12 cellular contexts compared by ENCODE assay signal in the genomic region with DNA sequence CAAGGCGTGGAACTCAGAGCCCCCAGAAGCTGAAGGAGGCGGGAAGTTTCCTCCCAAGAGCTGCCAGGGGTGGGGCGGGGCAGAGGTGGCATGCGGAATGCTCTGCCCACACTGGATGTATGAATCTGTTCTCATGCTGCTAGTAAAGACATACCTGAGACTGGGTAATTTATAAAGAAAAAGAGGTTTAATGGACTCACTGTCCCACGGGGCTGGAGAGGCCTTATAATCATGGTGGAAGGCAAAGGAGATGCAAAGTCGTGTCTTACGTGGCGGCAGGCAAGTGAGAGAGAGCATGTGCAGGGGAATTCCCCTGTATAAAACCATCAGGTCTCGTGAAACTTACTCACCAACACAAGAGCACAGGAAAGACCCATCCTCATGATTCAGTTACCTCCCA. TPM values are rescaled to one million over a fixed set of nuclear protein-coding genes. Genes with fewer than 3 reads are reported as not detected.
DNase-seq lines count a peak whose midpoint lies in the region; TF ChIP-seq lines count a peak whose summit lies in the region.
"Had no signal": no experiment of that assay in that cellular context is flagged by ENCODE, and none has a peak within 500 bp of the region (broad histone marks: within the 10 kb centered on the region; RNA-seq: fewer than 3 reads in every experiment).

No MANE protein-coding gene starts in this region.

- no peaks in the 10 kb centered on the region for H3K36me3 Mint-ChIP-seq in activated CD4-positive, alpha-beta memory T cell treated with anti-CD3 and anti-CD28 coated beads for 36 hours
- no peaks in the 10 kb centered on the region for H3K36me3 Mint-ChIP-seq in activated CD4-positive, alpha-beta memory T cell treated with anti-CD3 and anti-CD28 coated beads, Interleukin-2, amount 10 ng/mL, durations not matched to agents 7 days and 5 days (ENCODE audit: low read depth)
- no peaks in the 10 kb centered on the region for H3K36me3 Mint-ChIP-seq in T-helper 1 cell treated with Interleukin-12 subunit alpha and Interleukin-12 subunit beta and Interleukin-4 antibody, amounts not matched to agents 30 μg/mL and 1 μg/mL, for 36 hours (ENCODE audit: low read depth)

- peaks cover 14% of the 10 kb centered on the region for H3K27me3 Mint-ChIP-seq in activated CD4-positive, alpha-beta memory T cell treated with anti-CD3 and anti-CD28 coated beads for 36 hours
- H3K27me3 Mint-ChIP-seq in activated CD4-positive, alpha-beta memory T cell treated with anti-CD3 and anti-CD28 coated beads, Interleukin-2, amount 10 ng/mL, durations not matched to agents 7 days and 5 days = peaks cover 16% of the 10 kb centered on the region
- H3K27me3 Mint-ChIP-seq in T-helper 1 cell treated with Interleukin-12 subunit alpha and Interleukin-12 subunit beta and Interleukin-4 antibody, amounts not matched to agents 30 μg/mL and 1 μg/mL, for 36 hours (ENCODE audit: low read depth) = peaks cover 8% of the 10 kb centered on the region

- peaks cover 2% of the 10 kb centered on the region for H3K9me3 Mint-ChIP-seq in activated CD4-positive, alpha-beta memory T cell treated with anti-CD3 and anti-CD28 coated beads for 36 hours
- no peaks in the 10 kb centered on the region for H3K9me3 Mint-ChIP-seq in activated CD4-positive, alpha-beta memory T cell treated with anti-CD3 and anti-CD28 coated beads, Interleukin-2, amount 10 ng/mL, durations not matched to agents 7 days and 5 days
- H3K9me3 Mint-ChIP-seq in T-helper 1 cell treated with Interleukin-12 subunit alpha and Interleukin-12 subunit beta and Interleukin-4 antibody, amounts not matched to agents 30 μg/mL and 1 μg/mL, for 36 hours = no peaks in the 10 kb centered on the region

- H3K4me3 ChIP-seq in epithelial cell of proximal tubule (ENCODE audit: low read depth, low read length) = no peak overlapping the region
- H3K4me3 ChIP-seq: adrenal gland, HAP-1, thyroid gland had no signal

- POLR2A ChIA-PET in activated CD4-positive, alpha-beta memory T cell treated with anti-CD3 and anti-CD28 coated beads for 36 hours (lab: Charles Lee) = no interaction called here
- POLR2A ChIA-PET in activated CD4-positive, alpha-beta memory T cell treated with anti-CD3 and anti-CD28 coated beads, Interleukin-2, amount 10 ng/mL, durations not matched to agents 7 days and 5 days (lab: Charles Lee) = no interaction called here

- peak; percentile 51 for DNase-seq in activated CD4-positive, alpha-beta memory T cell treated with anti-CD3 and anti-CD28 coated beads for 36 hours
- no peak for DNase-seq in activated CD4-positive, alpha-beta memory T cell treated with anti-CD3 and anti-CD28 coated beads, Interleukin-2, amount 10 ng/mL, durations not matched to agents 7 days and 5 days
- peak; percentile 10 for DNase-seq in epithelial cell of proximal tubule (ENCODE audit: low read depth)
- peak; percentile 50 for DNase-seq in stimulated activated CD4-positive, alpha-beta T cell treated with anti-CD3 and anti-CD28 coated beads, Interleukin-4, amount 100 ng/mL, for 24 hours
- DNase-seq in NCI-H2171 (lab: John Stamatoyannopoulos, UW) = no peak
- no peak for DNase-seq in inferior parietal cortex (ENCODE audit: extremely low spot score)
- no peak for DNase-seq in NCI-H1694 (lab: John Stamatoyannopoulos, UW)
- DNase-seq: right cardiac atrium, thyroid gland had no signal

- intact Hi-C loops in activated CD4-positive, alpha-beta memory T cell treated with anti-CD3 and anti-CD28 coated beads for 36 hours (cut with micrococcal nuclease) = no loop called here

- H3K4me1 Mint-ChIP-seq in activated CD4-positive, alpha-beta memory T cell treated with anti-CD3 and anti-CD28 coated beads for 36 hours (ENCODE audit: low read depth) = peaks cover 9% of the 10 kb centered on the region
- no peaks in the 10 kb centered on the region for H3K4me1 Mint-ChIP-seq in activated CD4-positive, alpha-beta memory T cell treated with anti-CD3 and anti-CD28 coated beads, Interleukin-2, amount 10 ng/mL, durations not matched to agents 7 days and 5 days
- H3K4me1 Mint-ChIP-seq in T-helper 1 cell treated with Interleukin-12 subunit alpha and Interleukin-12 subunit beta and Interleukin-4 antibody, amounts not matched to agents 30 μg/mL and 1 μg/mL, for 36 hours (ENCODE audit: low read depth) = peaks cover 9% of the 10 kb centered on the region

- CTCF ChIA-PET in activated CD4-positive, alpha-beta memory T cell treated with anti-CD3 and anti-CD28 coated beads for 36 hours (lab: Charles Lee) = no interaction called here
- CTCF ChIA-PET in activated CD4-positive, alpha-beta memory T cell treated with anti-CD3 and anti-CD28 coated beads, Interleukin-2, amount 10 ng/mL, durations not matched to agents 7 days and 5 days (lab: Charles Lee) = no interaction called here

- H3K4me3 Mint-ChIP-seq in activated CD4-positive, alpha-beta memory T cell treated with anti-CD3 and anti-CD28 coated beads for 36 hours = no peak overlapping the region
- H3K4me3 Mint-ChIP-seq in activated CD4-positive, alpha-beta memory T cell treated with anti-CD3 and anti-CD28 coated beads, Interleukin-2, amount 10 ng/mL, durations not matched to agents 7 days and 5 days = no peak overlapping the region
- no peak overlapping the region for H3K4me3 Mint-ChIP-seq in T-helper 1 cell treated with Interleukin-12 subunit alpha and Interleukin-12 subunit beta and Interleukin-4 antibody, amounts not matched to agents 30 μg/mL and 1 μg/mL, for 36 hours

- TF ChIP-seq CTCF in epithelial cell of proximal tubule (conservative IDR thresholded peaks at IDR 0.05; ENCODE audit: low read depth, low read length) = no peak

- no peak overlapping the region for H3K27ac Mint-ChIP-seq in activated CD4-positive, alpha-beta memory T cell treated with anti-CD3 and anti-CD28 coated beads for 36 hours
- no peak overlapping the region for H3K27ac Mint-ChIP-seq in activated CD4-positive, alpha-beta memory T cell treated with anti-CD3 and anti-CD28 coated beads, Interleukin-2, amount 10 ng/mL, durations not matched to agents 7 days and 5 days
- peak overlapping the region; percentile 23 for H3K27ac Mint-ChIP-seq in T-helper 1 cell treated with Interleukin-12 subunit alpha and Interleukin-12 subunit beta and Interleukin-4 antibody, amounts not matched to agents 30 μg/mL and 1 μg/mL, for 36 hours

RNA-seq across cellular contexts. Expression of a gene that starts 57.6 kb away (rescaled TPM):
- total RNA-seq in activated CD4-positive, alpha-beta memory T cell treated with anti-CD3 and anti-CD28 coated beads for 36 hours = 1 to 10 TPM; 1.5 to 1.8 TPM
- under 1 TPM; 0.13 to 0.18 TPM for total RNA-seq in activated CD4-positive, alpha-beta memory T cell treated with anti-CD3 and anti-CD28 coated beads, Interleukin-2, amount 10 ng/mL, durations not matched to agents 7 days and 5 days
- 0.07 TPM in 1 of 2 replicates, not detected in the other for total RNA-seq in epithelial cell of proximal tubule

Comparison
In these comparisons a context has a peak if more than half of its experiments do, and no peak if none do; other contexts are left out.
1. DNase-seq: peak in activated CD4-positive, alpha-beta memory T cell treated with anti-CD3 and anti-CD28 coated beads for 36 hours (single experiment), epithelial cell of proximal tubule (single experiment) and stimulated activated CD4-positive, alpha-beta T cell treated with anti-CD3 and anti-CD28 coated beads, Interleukin-4, amount 100 ng/mL, for 24 hours (single experiment); none in activated CD4-positive, alpha-beta memory T cell treated with anti-CD3 and anti-CD28 coated beads, Interleukin-2, amount 10 ng/mL, durations not matched to agents 7 days and 5 days (single experiment), NCI-H2171 (single experiment), inferior parietal cortex (single experiment) and NCI-H1694 (single experiment).